ENCODE assay signal across 9 cellular contexts in the genomic region with DNA sequence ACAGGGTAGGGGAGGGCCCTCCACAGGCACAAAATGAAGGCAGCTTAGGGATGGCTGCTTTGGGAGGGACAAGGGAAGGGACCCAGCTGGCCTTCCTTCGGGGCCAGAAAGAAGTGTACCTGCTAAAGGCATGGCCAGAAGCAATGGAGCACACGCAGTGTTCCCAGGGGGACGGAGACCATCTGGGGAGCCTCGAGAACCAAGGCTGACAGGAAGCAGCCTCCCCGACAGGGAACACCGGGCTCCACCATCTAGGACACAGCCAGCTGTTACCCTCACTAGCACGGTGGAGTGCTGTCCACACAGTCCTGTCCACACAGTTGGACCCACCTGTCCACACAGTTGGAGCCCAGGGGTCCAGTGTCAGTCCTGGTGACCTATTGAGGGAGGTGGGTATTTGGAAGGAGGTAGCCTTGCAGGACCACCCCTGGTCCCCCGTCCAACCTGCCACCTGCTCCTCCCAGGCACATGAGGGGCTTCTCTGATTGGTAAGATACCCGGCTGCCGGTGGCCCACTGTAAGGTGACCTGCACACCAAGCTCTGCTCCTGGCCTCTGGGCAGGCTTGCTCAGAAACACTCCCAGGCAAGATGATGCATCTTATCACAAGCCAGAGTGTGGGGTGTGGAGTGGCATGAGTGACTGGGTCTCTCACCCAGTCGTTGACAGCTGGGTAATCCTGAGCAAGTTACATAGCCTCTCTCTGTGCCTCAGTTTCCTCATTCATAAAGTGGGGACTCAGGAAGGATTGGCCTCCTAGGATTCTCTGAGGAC. TPM values are rescaled to one million over a fixed set of nuclear protein-coding genes. Genes with fewer than 3 reads are reported as not detected.
A peak's percentile ranks its signal among the peaks of the same experiment; 100 is the strongest.
DNase-seq lines count a peak whose midpoint lies in the region; ATAC-seq, FAIRE-seq and TF ChIP-seq lines count a peak whose summit lies in the region.
"Had no signal": no experiment of that assay in that cellular context is flagged by ENCODE, and none has a peak within 500 bp of the region (broad histone marks: within the 10 kb centered on the region; RNA-seq: fewer than 3 reads in every experiment).

No MANE protein-coding gene starts in this region.

- no peaks in the 10 kb centered on the region for H3K27me3 ChIP-seq in muscle layer of duodenum (ENCODE audit: low read depth, low read length)

- peaks cover 3% of the 10 kb centered on the region for H3K27me3 Mint-ChIP-seq in brain

- no peak for TF ChIP-seq RAD21 in A549 (conservative IDR thresholded peaks at IDR 0.05 in 1 of 2, IDR thresholded peaks at IDR 0.05 in 1 of 2)

- H3K4me1 ChIP-seq in A549 (peaks cover 59% of the 10 kb centered on the region), muscle layer of duodenum (ENCODE audit: control insufficient read depth in 1 of 2, insufficient read depth in 2 of 2, low read length in 2 of 2) (peaks cover 8 to 23% of the 10 kb centered on the region in 2 donors)

- TF ChIP-seq CTCF in A549 (IDR thresholded peaks at IDR 0.05) (no peak), brain (conservative IDR thresholded peaks at IDR 0.05) (no peak)

- ATAC-seq in A549 (peak; percentile 72 to 89), GM18867 (IDR thresholded peaks at IDR 0.05; ENCODE audit: unreplicated experiment) (no peak), HG03354 (IDR thresholded peaks at IDR 0.05; ENCODE audit: poor library complexity, severe bottlenecking, unreplicated experiment) (no peak)

- no peak overlapping the region for H3K4me3 Mint-ChIP-seq in brain

- no peak for TF ChIP-seq EP300 in A549 (IDR thresholded peaks at IDR 0.05)

- H3K36me3 Mint-ChIP-seq in brain, result no peaks in the 10 kb centered on the region

- no peak overlapping the region for H3K4me3 ChIP-seq in A549
- peak overlapping the region in 1 of 2 donors; percentile 12 for H3K4me3 ChIP-seq in muscle layer of duodenum (ENCODE audit: low read depth in 1 of 2, low read length in 2 of 2)

- WGBS in A549 (ENCODE audit: missing lambda C conversion rate), result 91% methylated on average over 7 of the region's 11 CpGs

- peak overlapping the region; percentile 3 to 96 (median 91) for H3K27ac Mint-ChIP-seq in brain

- peak overlapping the region; percentile 61 for H3K4me2 ChIP-seq in A549

- CTCF ChIA-PET in A549 (lab: Yijun Ruan, JAX), result interaction anchor here (0.6 to 1.8 kb wide), 4 partner anchors 18 to 237 kb away, joined by 3 to 4 read pairs (median 3); no protein-coding TSS in a partner anchor

- H3K9me3 ChIP-seq in A549 (no peaks in the 10 kb centered on the region), muscle layer of duodenum (ENCODE audit: control insufficient read depth in 1 of 2, low read length in 2 of 2) (no peaks in the 10 kb centered on the region)

- DNase-seq in A549 (ENCODE audit: low read depth in 1 of 2, low spot score in 1 of 2) (no peak), HTR-8/SVneo (ENCODE audit: insufficient read length, low spot score) (no peak), HuH-7.5 (ENCODE audit: low spot score) (no peak)
- DNase-seq in stimulated activated naive CD4-positive, alpha-beta T cell treated with Interleukin-2 at 50 U/mL for 16 hours (lab: John Stamatoyannopoulos, UW), result no peak
- DNase-seq: DMS153 had no signal

- H3K9me3 Mint-ChIP-seq in brain, result no peaks in the 10 kb centered on the region

- H3K4me1 Mint-ChIP-seq in brain, result peaks cover 37% of the 10 kb centered on the region

- FAIRE-seq in A549 (lab: Jason Lieb, UNC), result no peak
- FAIRE-seq in HTR-8/SVneo (lab: Jason Lieb, UNC), result peak; percentile 84

- no peak for TF ChIP-seq POLR2A in A549 (IDR thresholded peaks at IDR 0.05; ENCODE audit: low read length)

- no peaks in the 10 kb centered on the region for H3K36me3 ChIP-seq in muscle layer of duodenum (ENCODE audit: control insufficient read depth in 1 of 2, insufficient read depth in 2 of 2, low read length in 2 of 2)

- H3K27ac ChIP-seq in A549 (peak overlapping the region; percentile 85 to 97; a peak in 5 of 6 replicates), muscle layer of duodenum (ENCODE audit: low read length) (peak overlapping the region; percentile 83)

- POLR2A ChIA-PET in A549 (lab: Yijun Ruan, JAX), result interaction anchor here (2.0 kb wide), 1 partner anchor 20 kb away, joined by 9 read pairs; a partner anchor contains a TSS

TF ChIP-seq in A549, 52 proteins besides CTCF, POLR2A, EP300 and RAD21:
- TF ChIP-seq NPAS2 (CRISPR knock-in tag; IDR thresholded peaks at IDR 0.05; ENCODE audit: borderline replicate concordance) (no peak), JUNB (IDR thresholded peaks at IDR 0.05) (no peak), PHF8 (IDR thresholded peaks at IDR 0.05; ENCODE audit: borderline replicate concordance, low read depth) (no peak), RFX5 (IDR thresholded peaks at IDR 0.05) (no peak), SMC3 (IDR thresholded peaks at IDR 0.05) (no peak), FOXS1 (CRISPR knock-in tag; IDR thresholded peaks at IDR 0.05) (no peak), CHD2 (IDR thresholded peaks at IDR 0.05; ENCODE audit: low read length, partially characterized antibody) (no peak), ZSCAN20 (CRISPR knock-in tag; IDR thresholded peaks at IDR 0.05) (no peak), KDM1A (IDR thresholded peaks at IDR 0.05; ENCODE audit: low read depth) (no peak), CBX2 (IDR thresholded peaks at IDR 0.05; ENCODE audit: borderline replicate concordance, low read depth) (no peak), EHF (CRISPR knock-in tag; IDR thresholded peaks at IDR 0.05) (no peak), GATA3 (IDR thresholded peaks at IDR 0.05; ENCODE audit: borderline replicate concordance) (no peak)

RNA-seq across cellular contexts. Expression of a gene that starts 20.5 kb away (rescaled TPM):
- polyA plus RNA-seq in A549 (2011; rRNA removed) (18.9 and 25.4 TPM in 2 replicates), A549 (2017; fragmentation: RNase III; extraction: RNeasy Plus Mini Kit Qiagen cat#74134 plus additional on column Dnase treatment) (29.6 to 37.6 TPM (median 33.0 TPM) in 3 replicates), brain (ENCODE audit: insufficient read depth, low read depth, low replicate concordance) (15.3 TPM)
- 20.3 and 26.9 TPM in 2 replicates for polyA plus RNA-seq in A549 (2012; cell fraction: cytosol; rRNA removed)
- 38.1 and 45.2 TPM in 2 replicates for polyA plus RNA-seq in A549 (2012; cell fraction: nucleus; rRNA removed)
- 32.4 and 38.2 TPM in 2 replicates for polyA minus RNA-seq in A549 (2011; rRNA and poly(A)+ RNA removed)

Comparison
In these comparisons a context has a peak if more than half of its experiments do, and no peak if none do; other contexts are left out.
1. ATAC-seq: peak in A549 (2 of 2); none in GM18867 (single experiment) and HG03354 (single experiment).